Comparison of ENCODE assay signal across 10 cellular contexts in the genomic region with DNA sequence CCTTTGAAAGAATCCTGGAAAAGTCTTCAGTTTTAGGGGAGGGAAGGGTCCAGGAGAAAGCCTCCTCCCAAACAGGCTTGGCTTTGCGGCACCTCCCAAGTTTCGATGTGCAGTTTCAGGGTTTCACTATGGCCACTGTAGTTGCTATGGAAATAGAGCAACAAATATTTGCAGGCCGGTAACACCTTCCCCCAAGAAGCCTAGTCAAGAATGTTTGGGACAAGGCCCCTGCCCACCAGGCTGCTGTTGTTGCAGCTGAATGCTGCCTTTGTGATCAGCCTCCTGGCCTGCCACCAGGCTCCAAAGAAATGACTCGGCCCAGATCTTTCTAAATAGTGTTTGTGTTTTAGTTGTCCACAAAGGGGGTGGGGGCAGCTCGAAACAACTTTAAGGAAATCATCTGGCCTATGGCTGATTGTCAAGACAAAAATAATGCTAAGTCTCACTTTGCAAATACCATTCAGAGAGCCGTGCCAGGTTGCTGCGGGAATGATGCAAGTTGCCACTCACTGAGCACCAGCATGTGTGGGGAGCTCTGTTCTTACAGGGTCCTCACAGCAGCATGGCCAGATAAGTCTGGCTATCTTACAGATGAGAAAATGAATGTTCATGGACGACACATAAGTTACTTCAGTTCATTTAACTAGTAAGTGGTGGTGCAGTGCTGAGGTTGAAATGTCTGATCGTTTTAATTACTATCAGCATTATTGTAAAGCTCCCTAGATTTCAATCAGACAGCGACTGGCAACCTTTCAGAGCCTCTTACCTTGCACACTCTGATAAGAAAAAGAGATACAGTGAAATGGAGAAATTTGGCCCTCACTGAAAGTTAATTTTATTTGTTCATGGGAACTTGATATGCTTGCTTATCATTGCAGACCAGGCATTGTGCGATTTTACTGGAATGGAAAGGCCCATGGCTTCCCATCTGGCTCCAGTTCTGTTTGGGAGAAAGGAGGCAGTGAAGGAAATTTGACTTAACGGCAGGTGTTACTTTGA.
A peak's percentile ranks its signal among the peaks of the same experiment; 100 is the strongest.
DNase-seq lines count a peak whose midpoint lies in the region; ATAC-seq, FAIRE-seq and TF ChIP-seq lines count a peak whose summit lies in the region.
"Had no signal": no experiment of that assay in that cellular context is flagged by ENCODE, and none has a peak within 500 bp of the region (broad histone marks: within the 10 kb centered on the region; RNA-seq: fewer than 3 reads in every experiment).

No MANE protein-coding gene starts in this region.

- no peaks in the 10 kb centered on the region for H4K20me1 ChIP-seq in HepG2 (ENCODE audit: insufficient read depth, low read length)

- CTCF ChIA-PET in HepG2 (lab: Yijun Ruan, JAX; ENCODE audit: low intra/inter-chr PET ratio, low total read pairs), result no interaction called here

- peak overlapping the region; percentile 67 for H3K9ac ChIP-seq in HepG2 (ENCODE audit: insufficient read depth, low read depth, low read length)

- no peak overlapping the region for H2AFZ ChIP-seq in HepG2 (ENCODE audit: low read length)

- in situ Hi-C loops in HepG2 (cut with HindIII; ENCODE audit: extremely low pct_ligation_motif_present, low pct_unique_long_range_greater_than_20kb), result no loop called here

- H3K79me2 ChIP-seq in HepG2 (ENCODE audit: insufficient read depth, low read length), result no peaks in the 10 kb centered on the region

- TF ChIP-seq POLR2A in HepG2 (IDR thresholded peaks at IDR 0.05; ENCODE audit: insufficient read depth in 1 of 2, low read depth in 2 of 2, low read length in 2 of 2), result no peak

- TF ChIP-seq EP300 in HepG2 (IDR thresholded peaks at IDR 0.05; ENCODE audit: low read depth in 2 of 2, low read length in 2 of 2) (no peak; a peak in 1 of 4 replicates), HepG2 (CRISPR knock-in tag; IDR thresholded peaks at IDR 0.05; ENCODE audit: borderline replicate concordance) (no peak)

- H3K36me3 ChIP-seq in HepG2 (replicated peaks in 1 of 2; ENCODE audit: control insufficient read depth in 1 of 2, insufficient read depth in 2 of 2, low read length in 2 of 2), result no peaks in the 10 kb centered on the region

- intact Hi-C loops in HepG2 (cut with micrococcal nuclease; ENCODE audit: unreplicated experiment), result no loop called here

- ATAC-seq in HepG2, result peak; percentile 91
- no peak for ATAC-seq in effector memory CD8-positive, alpha-beta T cell (replicated peaks)
- ATAC-seq in HG03108 (IDR thresholded peaks at IDR 0.05; ENCODE audit: unreplicated experiment), result no peak

- H3K36me3 Mint-ChIP-seq in chondrocyte (ENCODE audit: low read depth), result peaks cover 2% of the 10 kb centered on the region
- H3K36me3 Mint-ChIP-seq in effector memory CD8-positive, alpha-beta T cell (ENCODE audit: insufficient read depth), result no peaks in the 10 kb centered on the region

- H3K4me3 Mint-ChIP-seq in chondrocyte (ENCODE audit: unreplicated experiment), result no peak overlapping the region
- H3K4me3 Mint-ChIP-seq in effector memory CD8-positive, alpha-beta T cell, result no peak overlapping the region

- H3K27me3 ChIP-seq in HepG2 (ENCODE audit: control insufficient read depth in 1 of 2, insufficient read depth in 2 of 2, low read length in 2 of 2), result no peaks in the 10 kb centered on the region

- H3K4me3 ChIP-seq in HepG2 (replicated peaks in 1 of 3; ENCODE audit: insufficient read depth in 1 of 3, low read depth in 2 of 3, low read length in 3 of 3), result peak overlapping the region; percentile 10 to 59 (median 25); a peak in 5 of 6 replicates

- FAIRE-seq in HepG2 (lab: Jason Lieb, UNC), result peak; percentile 26
- no peak for FAIRE-seq in urothelium cell line (lab: Jason Lieb, UNC)

- no peaks in the 10 kb centered on the region for H3K9me3 ChIP-seq in HepG2 (ENCODE audit: low read length)

- H3K27me3 Mint-ChIP-seq in chondrocyte (ENCODE audit: low read depth), result peaks cover 2% of the 10 kb centered on the region
- peaks cover 0 to 9% of the 10 kb centered on the region in 2 donors for H3K27me3 Mint-ChIP-seq in effector memory CD8-positive, alpha-beta T cell

- TF ChIP-seq CTCF in chondrocyte (IDR thresholded peaks at IDR 0.05), result no peak
- TF ChIP-seq CTCF in HepG2 (CRISPR knock-in tag; IDR thresholded peaks at IDR 0.05), result no peak

- H3K4me1 ChIP-seq in HepG2 (ENCODE audit: insufficient read depth, low read length), result peaks cover 50% of the 10 kb centered on the region

- POLR2A ChIA-PET in HepG2 (lab: Yijun Ruan, JAX), result interaction anchor here (0.8 to 1.5 kb wide), 2 partner anchors 8 to 27 kb away, joined by 3 read pairs; no protein-coding TSS in a partner anchor

- DNase-seq in DMS 273 (lab: John Stamatoyannopoulos, UW; ENCODE audit: unreplicated experiment) (peak; percentile 70), DMS 273 treated with DMSO at 0.1 percent for 48 hours (lab: John Stamatoyannopoulos, UW) (no peak), chondrocyte (ENCODE audit: low spot score) (no peak), HepG2 (ENCODE audit: low spot score) (peak; percentile 84), urothelium cell line (ENCODE audit: low spot score) (peak; percentile 69), HPDE6-E6E7 (ENCODE audit: extremely low spot score) (no peak)
- DNase-seq in effector memory CD8-positive, alpha-beta T cell, result no peak
- DNase-seq: stimulated activated naive CD4-positive, alpha-beta T cell treated with Interleukin-2 at 50 U/mL for 16 hours had no signal

- no peak for TF ChIP-seq RAD21 in HepG2 (CRISPR knock-in tag; IDR thresholded peaks at IDR 0.05)

- H3K27ac Mint-ChIP-seq in chondrocyte (ENCODE audit: unreplicated experiment), result peak overlapping the region; percentile 32
- no peak overlapping the region for H3K27ac Mint-ChIP-seq in effector memory CD8-positive, alpha-beta T cell

- no TSS peak for BruUV-seq in HepG2 (replicated peaks; lab: Mats Ljungman, UMichigan)

- H3K4me1 Mint-ChIP-seq in chondrocyte (ENCODE audit: low read depth), result peaks cover 14% of the 10 kb centered on the region
- peaks cover 5 to 11% of the 10 kb centered on the region in 2 donors for H3K4me1 Mint-ChIP-seq in effector memory CD8-positive, alpha-beta T cell (ENCODE audit: low read depth in 2 of 2)

- H3K27ac ChIP-seq in HepG2 (ENCODE audit: extremely low read length, insufficient read depth, low read length), result peak overlapping the region; percentile 45
- H3K27ac ChIP-seq: 22Rv1 had no signal

- peak overlapping the region; percentile 75 for H3K4me2 ChIP-seq in HepG2 (ENCODE audit: low read depth, low read length)

- H3K9me3 Mint-ChIP-seq in chondrocyte (ENCODE audit: low read depth), result no peaks in the 10 kb centered on the region
- no peaks in the 10 kb centered on the region for H3K9me3 Mint-ChIP-seq in effector memory CD8-positive, alpha-beta T cell

- 29% methylated on average over 11 of the region's 12 CpGs for WGBS in HepG2 (ENCODE audit: low lambda C conversion rate)

TF ChIP-seq in HepG2, 621 proteins besides CTCF, POLR2A, EP300 and RAD21 (continues in another document):
- TF ChIP-seq SOX13 (IDR thresholded peaks at IDR 0.05) (no peak), SOX13 (CRISPR knock-in tag; conservative IDR thresholded peaks at IDR 0.05 in 1 of 2, IDR thresholded peaks at IDR 0.05 in 1 of 2) (peak in 1 of 2 experiments; percentile 25; a peak in 1 of 4 replicates), XRCC5 (optimal IDR thresholded peaks at IDR 0.05; ENCODE audit: low read length) (peak; percentile 24), SAP130 (CRISPR knock-in tag; IDR thresholded peaks at IDR 0.05; ENCODE audit: low read depth) (0 out of 2 replicates have a peak, but pooled peaks have one; percentile 18), ASH2L (IDR thresholded peaks at IDR 0.05; ENCODE audit: insufficient read length, low read depth, low read length) (peak; percentile 23), ZNF12 (CRISPR knock-in tag; IDR thresholded peaks at IDR 0.05) (peak; percentile 81), NFE2 (CRISPR knock-in tag; IDR thresholded peaks at IDR 0.05) (no peak), SIX1 (CRISPR knock-in tag; IDR thresholded peaks at IDR 0.05; ENCODE audit: borderline replicate concordance) (no peak), RFX3 (CRISPR knock-in tag; IDR thresholded peaks at IDR 0.05) (peak; percentile 63), TEAD3 (CRISPR knock-in tag; optimal IDR thresholded peaks at IDR 0.05; ENCODE audit: borderline replicate concordance) (peak; percentile 19), RCOR2 (CRISPR knock-in tag; IDR thresholded peaks at IDR 0.05) (no peak), ZFX (CRISPR knock-in tag; IDR thresholded peaks at IDR 0.05; ENCODE audit: low read depth) (peak; percentile 50), ZNF563 (CRISPR knock-in tag; IDR thresholded peaks at IDR 0.05) (0 out of 2 replicates have a peak, but pooled peaks have one; percentile 45), PATZ1 (CRISPR knock-in tag; IDR thresholded peaks at IDR 0.05) (0 out of 2 replicates have a peak, but pooled peaks have one; percentile 8), SOX5 (CRISPR knock-in tag; IDR thresholded peaks at IDR 0.05; ENCODE audit: borderline replicate concordance) (peak; percentile 12; the same call in 1 of the 2 replicates), RFX1 (IDR thresholded peaks at IDR 0.05) (peak; percentile 70)

Comparison
In these comparisons a context has a peak if more than half of its experiments do, and no peak if none do; other contexts are left out.
1. DNase-seq: peak in DMS 273 (single experiment), HepG2 (single experiment) and urothelium cell line (single experiment); none in DMS 273 treated with DMSO at 0.1 percent for 48 hours (single experiment), chondrocyte (single experiment), effector memory CD8-positive, alpha-beta T cell (0 of 3) and HPDE6-E6E7 (single experiment).